3 cellular contexts compared by ENCODE assay signal in genomic region chr4:68147079-68147478, GRCh38.
A peak's percentile ranks its signal among the peaks of the same experiment; 100 is the strongest.
TF ChIP-seq lines count a peak whose summit lies in the region.

No MANE protein-coding gene starts in this region.

TF ChIP-seq in HepG2, 621 proteins besides CTCF, POLR2A, EP300 and RAD21:
- no peak for TF ChIP-seq PRMT3 (CRISPR knock-in tag; IDR thresholded peaks at IDR 0.05; ENCODE audit: borderline replicate concordance, low read depth)
- no peak for TF ChIP-seq MIXL1 (CRISPR knock-in tag; IDR thresholded peaks at IDR 0.05)
- TF ChIP-seq ZNF317 (CRISPR knock-in tag; IDR thresholded peaks at IDR 0.05): 0 out of 2 replicates have a peak, but pooled peaks have one; percentile 42

TF ChIP-seq in WTC11, 78 proteins besides CTCF, POLR2A, EP300 and RAD21:
- TF ChIP-seq ETV6 (CRISPR knock-in tag; IDR thresholded peaks at IDR 0.05) (no peak), ZNF317 (CRISPR knock-in tag; IDR thresholded peaks at IDR 0.05; ENCODE audit: borderline replicate concordance, low read depth) (peak; percentile 91)

TF ChIP-seq in K562, 482 proteins besides CTCF, POLR2A, EP300 and RAD21:
- TF ChIP-seq TRIM24 (IDR thresholded peaks at IDR 0.05): peak; percentile 37 to 49; a peak in 1 of 4 replicates
- TF ChIP-seq SIN3B (IDR thresholded peaks at IDR 0.05; ENCODE audit: low read depth): no peak
- peak in 1 of 2 experiments; percentile 54; a peak in 1 of 3 replicates for TF ChIP-seq CBX3 (IDR thresholded peaks at IDR 0.05; ENCODE audit: borderline replicate concordance in 1 of 2, low read length in 2 of 2)
- TF ChIP-seq ZNF280A (IDR thresholded peaks at IDR 0.05; ENCODE audit: low read depth, partially characterized antibody): peak; percentile 63
- peak; percentile 60; the same call in 1 of the 2 replicates for TF ChIP-seq ZFP1 (CRISPR knock-in tag; IDR thresholded peaks at IDR 0.05)
- TF ChIP-seq TRIM28 (IDR thresholded peaks at IDR 0.05): peak; percentile 79
